ENCODE assay signal across 1 cellular context in genomic region chr16:66650707-66651473, GRCh38.
TF ChIP-seq lines count a peak whose summit lies in the region.

No MANE protein-coding gene starts in this region.

TF ChIP-seq in HepG2, 621 proteins besides CTCF, POLR2A, EP300 and RAD21 (continued from another document):
- TF ChIP-seq ARID5B (CRISPR knock-in tag; IDR thresholded peaks at IDR 0.05) (0 out of 2 replicates have a peak, but pooled peaks have one; percentile 35), ERF (CRISPR knock-in tag; IDR thresholded peaks at IDR 0.05) (peak; percentile 67; the same call in 1 of the 2 replicates), ZNF567 (CRISPR knock-in tag; IDR thresholded peaks at IDR 0.05; ENCODE audit: borderline replicate concordance) (no peak)
